ENCODE assay signal across 8 cellular contexts in the genomic region with DNA sequence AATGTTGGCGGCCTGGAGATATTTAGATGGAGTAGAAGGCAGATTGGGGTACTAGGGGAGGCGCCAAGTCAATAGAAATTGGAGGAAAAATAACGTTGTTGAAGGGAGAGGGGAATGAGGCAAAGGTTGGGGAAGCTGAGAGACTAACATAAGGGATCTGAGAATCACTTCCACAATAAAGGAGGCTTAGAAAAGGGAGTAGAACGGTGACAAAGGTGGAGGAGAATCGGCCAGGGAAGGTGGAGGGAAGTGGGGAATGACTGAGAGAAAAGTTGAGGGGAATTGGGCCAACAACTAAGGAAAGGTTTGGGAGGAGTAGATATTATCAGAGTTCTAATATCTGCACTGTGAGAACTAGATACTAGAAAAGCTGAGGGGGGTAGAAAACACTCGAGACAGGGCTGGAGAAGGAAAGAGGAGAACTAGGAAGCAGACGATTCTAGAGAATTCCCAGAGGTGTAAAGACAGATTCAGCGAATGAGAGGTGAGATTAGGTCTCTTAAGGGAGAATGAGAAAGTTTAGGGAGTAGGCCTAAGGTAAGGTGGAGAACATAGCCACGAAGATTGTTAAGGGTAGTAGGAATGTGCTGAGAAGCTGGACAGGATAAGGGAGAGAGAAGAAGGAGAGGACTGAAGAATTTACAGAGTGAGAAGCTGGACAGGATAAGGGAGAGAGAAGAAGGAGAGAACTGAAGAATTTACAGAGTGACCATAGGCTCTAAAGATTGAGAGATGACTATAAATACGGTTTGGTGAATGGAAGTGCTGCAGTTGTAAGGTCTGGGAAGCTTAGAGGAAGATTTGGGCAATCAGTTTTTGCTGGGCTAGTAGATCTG. TPM values are rescaled to one million over a fixed set of nuclear protein-coding genes. Genes with fewer than 3 reads are reported as not detected.
A peak's percentile ranks its signal among the peaks of the same experiment; 100 is the strongest.
DNase-seq lines count a peak whose midpoint lies in the region; ATAC-seq and TF ChIP-seq lines count a peak whose summit lies in the region.

No MANE protein-coding gene starts in this region.

- no peak for TF ChIP-seq CTCF in DOHH2 (IDR thresholded peaks at IDR 0.05; ENCODE audit: low read depth, low read length, poor library complexity, severe bottlenecking)
- TF ChIP-seq CTCF in esophagus muscularis mucosa (IDR thresholded peaks at IDR 0.05): no peak
- no peak for TF ChIP-seq CTCF in psoas muscle (IDR thresholded peaks at IDR 0.05)

- H3K27ac Mint-ChIP-seq in activated T-helper 2 cell treated with anti-CD3 and anti-CD28 coated beads, Interferon-gamma antibody, Interleukin-2, Interleukin-4, amounts not matched to agents 10 μg/mL and 5 μg/mL and 100 μg/mL, durations not matched to agents 14 hours and 24 hours and 36 hours: no peak overlapping the region

- H3K27me3 Mint-ChIP-seq in activated T-helper 2 cell treated with anti-CD3 and anti-CD28 coated beads, Interferon-gamma antibody, Interleukin-2, Interleukin-4, amounts not matched to agents 10 μg/mL and 5 μg/mL and 100 μg/mL, durations not matched to agents 14 hours and 24 hours and 36 hours (ENCODE audit: low read depth): no peaks in the 10 kb centered on the region

- H3K9me2 ChIP-seq in DOHH2 (replicated peaks; ENCODE audit: control insufficient read depth, low read length): no peaks in the 10 kb centered on the region

- TF ChIP-seq POLR2A in esophagus muscularis mucosa (IDR thresholded peaks at IDR 0.05; ENCODE audit: low read depth): no peak

- ATAC-seq in psoas muscle: peak in 1 of 4 donors; percentile 3
- ATAC-seq in HG02642 (IDR thresholded peaks at IDR 0.05; ENCODE audit: poor library complexity, unreplicated experiment): no peak
- no peak for ATAC-seq in GM21786 (IDR thresholded peaks at IDR 0.05; ENCODE audit: unreplicated experiment)

- H3K4me3 ChIP-seq in DOHH2 (ENCODE audit: low read length) (peak overlapping the region; percentile 92), esophagus muscularis mucosa (peak overlapping the region; percentile 60 to 86 (median 77)), psoas muscle (peak overlapping the region; percentile 90)

- no peaks in the 10 kb centered on the region for H3F3A ChIP-seq in DOHH2 (ENCODE audit: control insufficient read depth, insufficient read depth)

- intact Hi-C loops in esophagus muscularis mucosa (cut with DNase I): loop anchor here (5.0 kb wide), 1 partner anchor 35 kb away; no protein-coding TSS in a partner anchor
- intact Hi-C loops in psoas muscle (cut with DNase I): no loop called here
- intact Hi-C loops in activated T-helper 2 cell treated with anti-CD3 and anti-CD28 coated beads, Interferon-gamma antibody, Interleukin-2, Interleukin-4, amounts not matched to agents 10 μg/mL and 5 μg/mL and 100 μg/mL, durations not matched to agents 14 hours and 24 hours and 36 hours (cut with micrococcal nuclease): loop anchor here (2.0 to 5.0 kb wide), 7 partner anchors 33 to 385 kb away; a partner anchor contains a TSS

- H3K36me3 Mint-ChIP-seq in activated T-helper 2 cell treated with anti-CD3 and anti-CD28 coated beads, Interferon-gamma antibody, Interleukin-2, Interleukin-4, amounts not matched to agents 10 μg/mL and 5 μg/mL and 100 μg/mL, durations not matched to agents 14 hours and 24 hours and 36 hours (ENCODE audit: low read depth): peaks cover 16% of the 10 kb centered on the region

- H3K27ac ChIP-seq in DOHH2 (ENCODE audit: low read depth, low read length) (peak overlapping the region; percentile 70), esophagus muscularis mucosa (replicated peaks in 1 of 4) (peak overlapping the region; percentile 86 to 93 (median 90)), psoas muscle (peak overlapping the region; percentile 91)

- H3K27me3 ChIP-seq in DOHH2 (ENCODE audit: control insufficient read depth, low read length) (no peaks in the 10 kb centered on the region), esophagus muscularis mucosa (no peaks in the 10 kb centered on the region), psoas muscle (ENCODE audit: insufficient read depth in 3 of 3, low read length in 2 of 3) (no peaks in the 10 kb centered on the region)

- H3K4me2 ChIP-seq in DOHH2 (ENCODE audit: low read length): peak overlapping the region; percentile 81

- H3K36me3 ChIP-seq in DOHH2 (ENCODE audit: control insufficient read depth, low read length) (peaks cover 49% of the 10 kb centered on the region), esophagus muscularis mucosa (peaks cover 0 to 20% (median 10%) of the 10 kb centered on the region in 4 donors), psoas muscle (ENCODE audit: insufficient read depth in 1 of 2, low read depth in 1 of 2) (peaks cover 0 to 31% of the 10 kb centered on the region in 2 donors)

- no peaks in the 10 kb centered on the region for H3K9me3 Mint-ChIP-seq in activated T-helper 2 cell treated with anti-CD3 and anti-CD28 coated beads, Interferon-gamma antibody, Interleukin-2, Interleukin-4, amounts not matched to agents 10 μg/mL and 5 μg/mL and 100 μg/mL, durations not matched to agents 14 hours and 24 hours and 36 hours

- H3K4me1 ChIP-seq in DOHH2 (ENCODE audit: control insufficient read depth, low read length): peaks cover 38% of the 10 kb centered on the region
- H3K4me1 ChIP-seq in esophagus muscularis mucosa: peaks cover 22 to 46% (median 37%) of the 10 kb centered on the region in 4 donors
- H3K4me1 ChIP-seq in psoas muscle: peaks cover 51% of the 10 kb centered on the region

- H3K9me3 ChIP-seq in DOHH2 (ENCODE audit: control insufficient read depth, insufficient read depth, low read length): no peaks in the 10 kb centered on the region
- no peaks in the 10 kb centered on the region for H3K9me3 ChIP-seq in esophagus muscularis mucosa
- H3K9me3 ChIP-seq in psoas muscle: no peaks in the 10 kb centered on the region

- TF ChIP-seq EP300 in esophagus muscularis mucosa (IDR thresholded peaks at IDR 0.05): no peak

- WGBS in esophagus muscularis mucosa: 16% methylated on average over 10 of the region's 10 CpGs
- 8 to 10% (median 9%) methylated on average over 10 of the region's 10 CpGs for WGBS in psoas muscle, 3 donors

- peak; percentile 87 for DNase-seq in OCI-M1 (lab: John Stamatoyannopoulos, UW)
- no peak for DNase-seq in esophagus muscularis mucosa (ENCODE audit: extremely low spot score)
- no peak for DNase-seq in psoas muscle
- DNase-seq in activated T-helper 2 cell treated with anti-CD3 and anti-CD28 coated beads, Interferon-gamma antibody, Interleukin-2, Interleukin-4, amounts not matched to agents 10 μg/mL and 5 μg/mL and 100 μg/mL, durations not matched to agents 14 hours and 24 hours and 36 hours (ENCODE audit: low spot score): no peak
- no peak for DNase-seq in MV-4-11 (lab: John Stamatoyannopoulos, UW)

- H3K79me2 ChIP-seq in DOHH2 (ENCODE audit: control insufficient read depth, low read length): peaks cover 81% of the 10 kb centered on the region

- no peak overlapping the region for H3K4me3 Mint-ChIP-seq in activated T-helper 2 cell treated with anti-CD3 and anti-CD28 coated beads, Interferon-gamma antibody, Interleukin-2, Interleukin-4, amounts not matched to agents 10 μg/mL and 5 μg/mL and 100 μg/mL, durations not matched to agents 14 hours and 24 hours and 36 hours (ENCODE audit: low read depth)

- peaks cover 13% of the 10 kb centered on the region for H3K4me1 Mint-ChIP-seq in activated T-helper 2 cell treated with anti-CD3 and anti-CD28 coated beads, Interferon-gamma antibody, Interleukin-2, Interleukin-4, amounts not matched to agents 10 μg/mL and 5 μg/mL and 100 μg/mL, durations not matched to agents 14 hours and 24 hours and 36 hours (ENCODE audit: low read depth)

- H4K20me1 ChIP-seq in DOHH2 (ENCODE audit: control insufficient read depth, insufficient read depth, low read depth, low read length): no peaks in the 10 kb centered on the region

RNA-seq across cellular contexts. Expression of a gene that starts 0.8 kb away (rescaled TPM):
- 10 to 100 TPM; 25.3 to 45.2 (median 31.0) TPM for total RNA-seq in esophagus muscularis mucosa
- 10 to 100 TPM; 39.5 to 45.9 (median 43.3) TPM for total RNA-seq in psoas muscle
- 10 to 100 TPM; 28.3 to 47.9 (median 30.3) TPM for polyA plus RNA-seq in psoas muscle
- 67.1 and 67.5 TPM in 2 replicates for total RNA-seq in activated T-helper 2 cell treated with anti-CD3 and anti-CD28 coated beads, Interferon-gamma antibody, Interleukin-2, Interleukin-4, amounts not matched to agents 10 μg/mL and 5 μg/mL and 100 μg/mL, durations not matched to agents 14 hours and 24 hours and 36 hours

RNA-seq across cellular contexts. Expression of a gene that starts 1.0 kb away (rescaled TPM):
- total RNA-seq in esophagus muscularis mucosa (10 to 100 TPM; 17.9 to 31.5 (median 22.4) TPM), psoas muscle (10 to 100 TPM in 2 of 4 donors, 1 to 10 TPM in 2; 5.1 to 14.4 (median 9.7) TPM)
- 10 to 100 TPM in 1 of 3 donors, 1 to 10 TPM in 2; 8.4 to 12.6 (median 9.7) TPM for polyA plus RNA-seq in psoas muscle
- total RNA-seq in activated T-helper 2 cell treated with anti-CD3 and anti-CD28 coated beads, Interferon-gamma antibody, Interleukin-2, Interleukin-4, amounts not matched to agents 10 μg/mL and 5 μg/mL and 100 μg/mL, durations not matched to agents 14 hours and 24 hours and 36 hours: 32.5 and 33.1 TPM in 2 replicates

Comparison
In these comparisons a context has a peak if more than half of its experiments do, and no peak if none do; other contexts are left out.
1. intact Hi-C loops: an anchor here in esophagus muscularis mucosa (5.0 kb wide) and activated T-helper 2 cell treated with anti-CD3 and anti-CD28 coated beads, Interferon-gamma antibody, Interleukin-2, Interleukin-4, amounts not matched to agents 10 μg/mL and 5 μg/mL and 100 μg/mL, durations not matched to agents 14 hours and 24 hours and 36 hours (2.0 to 5.0 kb wide); none called in psoas muscle.